In genomic region chr1:47624531-47624930, GRCh38 we compare ENCODE assay signal across 13 cellular contexts.
A peak's percentile ranks its signal among the peaks of the same experiment; 100 is the strongest.
DNase-seq lines count a peak whose midpoint lies in the region; ATAC-seq and TF ChIP-seq lines count a peak whose summit lies in the region.
"Had no signal": no experiment of that assay in that cellular context is flagged by ENCODE, and none has a peak within 500 bp of the region (broad histone marks: within the 10 kb centered on the region; RNA-seq: fewer than 3 reads in every experiment).

No MANE protein-coding gene starts in this region.

- 67% methylated on average over 4 of the region's 4 CpGs for WGBS in esophagus muscularis mucosa
- 37% methylated on average over 4 of the region's 4 CpGs for WGBS in smooth muscle cell (ENCODE audit: low lambda C conversion rate)

- no peaks in the 10 kb centered on the region for H4K20me1 ChIP-seq in smooth muscle cell (ENCODE audit: low read depth)

- H3K4me2 ChIP-seq in smooth muscle cell, result no peak overlapping the region

- H3K36me3 ChIP-seq in esophagus muscularis mucosa (no peaks in the 10 kb centered on the region), smooth muscle cell (ENCODE audit: low read depth) (no peaks in the 10 kb centered on the region)
- H3K36me3 ChIP-seq in CD4-positive, alpha-beta memory T cell (ENCODE audit: insufficient read depth, low read length), result no peaks in the 10 kb centered on the region

- no peak overlapping the region for H3K27ac ChIP-seq in esophagus muscularis mucosa (replicated peaks in 1 of 4)
- no peak overlapping the region for H3K27ac ChIP-seq in smooth muscle cell (ENCODE audit: low read depth)
- H3K27ac ChIP-seq in CD4-positive, alpha-beta memory T cell (ENCODE audit: low read depth, low read length), result no peak overlapping the region
- H3K27ac ChIP-seq: epithelial cell of prostate had no signal

- no peak overlapping the region for H3K4me3 Mint-ChIP-seq in CD4-positive, alpha-beta memory T cell
- H3K4me3 Mint-ChIP-seq: activated B cell treated with CpG ODN at 0.5 μM for 24 hours; activated naive CD8-positive, alpha-beta T cell treated with anti-CD3 and anti-CD28 coated beads, Interleukin-2, amount 10 ng/mL, durations not matched to agents 7 days and 5 days had no signal

- no peaks in the 10 kb centered on the region for H3K4me1 ChIP-seq in esophagus muscularis mucosa
- no peaks in the 10 kb centered on the region for H3K4me1 ChIP-seq in smooth muscle cell (ENCODE audit: low read depth)
- no peaks in the 10 kb centered on the region for H3K4me1 ChIP-seq in CD4-positive, alpha-beta memory T cell (ENCODE audit: insufficient read depth, low read length)

- no peak for TF ChIP-seq CTCF in esophagus muscularis mucosa (IDR thresholded peaks at IDR 0.05)
- peak; percentile 4 for TF ChIP-seq CTCF in smooth muscle cell (IDR thresholded peaks at IDR 0.05; ENCODE audit: borderline replicate concordance, insufficient read depth, poor library complexity, severe bottlenecking)

- no peaks in the 10 kb centered on the region for H3F3A ChIP-seq in smooth muscle cell (ENCODE audit: low read depth)

- no peak for TF ChIP-seq POLR2A in esophagus muscularis mucosa (IDR thresholded peaks at IDR 0.05; ENCODE audit: low read depth)

- H3K9ac ChIP-seq in smooth muscle cell (ENCODE audit: low read depth), result no peak overlapping the region

- no peaks in the 10 kb centered on the region for H3K9me3 ChIP-seq in esophagus muscularis mucosa
- no peaks in the 10 kb centered on the region for H3K9me3 ChIP-seq in smooth muscle cell (replicated peaks; ENCODE audit: low read depth)
- H3K9me3 ChIP-seq in CD4-positive, alpha-beta memory T cell (ENCODE audit: control insufficient read depth in 1 of 2, low read length in 2 of 2), result no peaks in the 10 kb centered on the region

- TF ChIP-seq EP300 in esophagus muscularis mucosa (IDR thresholded peaks at IDR 0.05), result no peak

- peaks cover 7 to 18% of the 10 kb centered on the region in 2 donors for H3K27me3 Mint-ChIP-seq in CD4-positive, alpha-beta memory T cell

- no peaks in the 10 kb centered on the region for H3K9me3 Mint-ChIP-seq in CD4-positive, alpha-beta memory T cell
- H3K9me3 Mint-ChIP-seq: activated B cell treated with CpG ODN at 0.5 μM for 24 hours; activated naive CD8-positive, alpha-beta T cell treated with anti-CD3 and anti-CD28 coated beads, Interleukin-2, amount 10 ng/mL, durations not matched to agents 7 days and 5 days had no signal

- no peaks in the 10 kb centered on the region for H3K4me1 Mint-ChIP-seq in CD4-positive, alpha-beta memory T cell
- H3K4me1 Mint-ChIP-seq: activated B cell treated with CpG ODN at 0.5 μM for 24 hours; activated naive CD8-positive, alpha-beta T cell treated with anti-CD3 and anti-CD28 coated beads, Interleukin-2, amount 10 ng/mL, durations not matched to agents 7 days and 5 days had no signal

- H3K27me3 ChIP-seq in esophagus muscularis mucosa (peaks cover 0 to 17% (median 2%) of the 10 kb centered on the region in 4 donors), smooth muscle cell (ENCODE audit: low read depth) (peaks cover 42% of the 10 kb centered on the region)
- peaks cover 7% of the 10 kb centered on the region for H3K27me3 ChIP-seq in CD4-positive, alpha-beta memory T cell (ENCODE audit: insufficient read depth, low read length)

- CTCF ChIA-PET in CD4-positive, alpha-beta memory T cell (lab: Charles Lee; ENCODE audit: partially characterized antibody), result no interaction called here

- H3K79me2 ChIP-seq in smooth muscle cell (ENCODE audit: low read depth), result no peaks in the 10 kb centered on the region

- H3K4me3 ChIP-seq in esophagus muscularis mucosa (no peak overlapping the region), smooth muscle cell (no peak overlapping the region)
- no peak overlapping the region for H3K4me3 ChIP-seq in CD4-positive, alpha-beta memory T cell (ENCODE audit: low read length in 2 of 2)
- H3K4me3 ChIP-seq: GM12878 had no signal

- H2AFZ ChIP-seq in smooth muscle cell (ENCODE audit: low read depth), result no peak overlapping the region

- H3K27ac Mint-ChIP-seq in CD4-positive, alpha-beta memory T cell, result no peak overlapping the region
- H3K27ac Mint-ChIP-seq: activated B cell treated with CpG ODN at 0.5 μM for 24 hours; activated naive CD8-positive, alpha-beta T cell treated with anti-CD3 and anti-CD28 coated beads, Interleukin-2, amount 10 ng/mL, durations not matched to agents 7 days and 5 days had no signal

- peak; percentile 25 for DNase-seq in NCI-H82 (lab: John Stamatoyannopoulos, UW)
- no peak for DNase-seq in NCI-H82 treated with DMSO at 0.1 percent for 48 hours (lab: John Stamatoyannopoulos, UW; ENCODE audit: unreplicated experiment)
- DNase-seq in NCI-H526 (lab: John Stamatoyannopoulos, UW), result peak; percentile 27 to 61
- DNase-seq in esophagus muscularis mucosa (ENCODE audit: extremely low spot score), result peak; percentile 87
- no peak for DNase-seq in smooth muscle cell (lab: John Stamatoyannopoulos, UW; ENCODE audit: unreplicated experiment)
- no peak for DNase-seq in superior temporal gyrus (ENCODE audit: extremely low spot score)
- DNase-seq in CD4-positive, alpha-beta memory T cell, result no peak
- DNase-seq: activated B cell treated with CpG ODN at 0.5 μM for 24 hours; activated naive CD8-positive, alpha-beta T cell treated with anti-CD3 and anti-CD28 coated beads, Interleukin-2, amount 10 ng/mL, durations not matched to agents 7 days and 5 days; stimulated activated naive CD4-positive, alpha-beta T cell treated with Interleukin-2 at 50 U/mL for 16 hours had no signal

- ATAC-seq in HG02884 (IDR thresholded peaks at IDR 0.05; ENCODE audit: unreplicated experiment), result no peak
- ATAC-seq: GM12878 had no signal

- intact Hi-C loops in esophagus muscularis mucosa (cut with DNase I), result no loop called here
- intact Hi-C loops in CD4-positive, alpha-beta memory T cell (cut with micrococcal nuclease), result no loop called here

- no peaks in the 10 kb centered on the region for H3K36me3 Mint-ChIP-seq in CD4-positive, alpha-beta memory T cell
- H3K36me3 Mint-ChIP-seq: activated naive CD8-positive, alpha-beta T cell treated with anti-CD3 and anti-CD28 coated beads, Interleukin-2, amount 10 ng/mL, durations not matched to agents 7 days and 5 days had no signal

- POLR2A ChIA-PET in CD4-positive, alpha-beta memory T cell (lab: Charles Lee; ENCODE audit: partially characterized antibody), result no interaction called here

Comparison
In these comparisons a context has a peak if more than half of its experiments do, and no peak if none do; other contexts are left out.
1. DNase-seq: peak in NCI-H82 (single experiment), NCI-H526 (2 of 2) and esophagus muscularis mucosa (single experiment); none in NCI-H82 treated with DMSO at 0.1 percent for 48 hours (single experiment), smooth muscle cell (single experiment), superior temporal gyrus (single experiment) and CD4-positive, alpha-beta memory T cell (0 of 5).